18 cellular contexts compared by ENCODE assay signal in the genomic region with DNA sequence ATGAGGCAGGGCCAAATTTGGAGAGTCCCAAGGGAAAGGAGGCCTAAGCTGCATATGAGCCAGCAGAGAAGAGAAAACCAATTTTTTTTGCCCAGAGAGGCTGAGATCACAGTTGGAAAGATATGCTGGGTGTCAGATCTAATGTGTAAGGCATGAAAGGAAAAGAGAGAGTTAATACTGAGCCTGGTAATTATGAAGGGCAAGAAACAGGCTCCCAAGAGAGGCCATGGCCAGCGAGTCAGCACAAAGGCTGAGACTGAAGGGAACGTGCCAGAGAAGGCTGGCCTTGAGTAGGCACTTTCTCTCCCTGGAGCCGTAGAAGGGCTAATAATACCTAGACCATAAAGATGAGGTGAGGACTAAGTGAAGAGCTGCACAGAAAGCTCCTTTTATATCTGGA. TPM values are rescaled to one million over a fixed set of nuclear protein-coding genes. Genes with fewer than 3 reads are reported as not detected.
DNase-seq lines count a peak whose midpoint lies in the region; ATAC-seq, FAIRE-seq and TF ChIP-seq lines count a peak whose summit lies in the region.
"Had no signal": no experiment of that assay in that cellular context is flagged by ENCODE, and none has a peak within 500 bp of the region (broad histone marks: within the 10 kb centered on the region; RNA-seq: fewer than 3 reads in every experiment).

No MANE protein-coding gene starts in this region.

- H3K27me3 ChIP-seq in MG63 (no peaks in the 10 kb centered on the region), adrenal gland (no peaks in the 10 kb centered on the region), aorta (ENCODE audit: control insufficient read depth in 1 of 2, insufficient read depth in 2 of 2, low read length in 1 of 2) (no peaks in the 10 kb centered on the region)
- H3K27me3 ChIP-seq: BE2C had no signal

- intact Hi-C loops in adrenal gland (cut with DNase I): no loop called here
- intact Hi-C loops in aorta (cut with DNase I): loop anchor here in 1 of 2 donors (5.0 kb wide), 1 partner anchor 126 kb away; no protein-coding TSS in a partner anchor

- H3K4me3 ChIP-seq in MG63 (no peak overlapping the region), adrenal gland (no peak overlapping the region), aorta (ENCODE audit: low read length in 2 of 2) (no peak overlapping the region)
- H3K4me3 ChIP-seq: A549, GM23338 had no signal

- peak; percentile 59 for DNase-seq in MG63
- DNase-seq in adrenal gland: peak in 5 of 7 donors; percentile 16 to 37 (median 22)
- no peak for DNase-seq in neural crest cell (ENCODE audit: low read depth, low spot score)
- DNase-seq in aorta: peak in 1 of 2 donors; percentile 49
- no peak for DNase-seq in NCI-H510A treated with DMSO at 0.1 percent for 48 hours (lab: John Stamatoyannopoulos, UW)
- DNase-seq in HTR-8/SVneo (ENCODE audit: insufficient read length, low spot score): no peak
- DNase-seq: BE2C; Calu3; CD4-positive, CD25-positive, alpha-beta regulatory T cell; DMS 273 treated with DMSO at 0.1 percent for 48 hours; DND-41; GDM1; H7; IMR-90 had no signal

- 28 to 40% (median 36%) methylated on average over 3 of the region's 3 CpGs for WGBS in adrenal gland, 4 donors
- 1 to 9% methylated on average over 3 of the region's 3 CpGs for WGBS in aorta, 2 donors

- H3K27ac Mint-ChIP-seq in neural crest cell (ENCODE audit: unreplicated experiment): peak overlapping the region; percentile 13
- H3K27ac Mint-ChIP-seq: GM23338 had no signal

- FAIRE-seq in HTR-8/SVneo (lab: Jason Lieb, UNC): no peak
- FAIRE-seq: A549, GM12892 had no signal

- TF ChIP-seq CTCF in adrenal gland (IDR thresholded peaks at IDR 0.05) (no peak), neural crest cell (conservative IDR thresholded peaks at IDR 0.05) (no peak)

- H3K27ac ChIP-seq in adrenal gland (no peak overlapping the region), aorta (ENCODE audit: low read depth in 1 of 2, low read length in 2 of 2) (peak overlapping the region in 1 of 2 donors; percentile 66)
- H3K27ac ChIP-seq: A549 had no signal

- peaks cover 3% of the 10 kb centered on the region for H3K9me3 Mint-ChIP-seq in neural crest cell
- H3K9me3 Mint-ChIP-seq: GM23338 had no signal

- H3K27me3 Mint-ChIP-seq in neural crest cell (ENCODE audit: low read depth): peaks cover 17% of the 10 kb centered on the region
- H3K27me3 Mint-ChIP-seq: CD4-positive, CD25-positive, alpha-beta regulatory T cell had no signal

- H3K4me1 ChIP-seq in adrenal gland (replicated peaks in 1 of 2): peaks cover 3 to 12% of the 10 kb centered on the region in 2 donors
- peaks cover 2 to 3% of the 10 kb centered on the region in 2 donors for H3K4me1 ChIP-seq in aorta (ENCODE audit: control insufficient read depth in 1 of 2, insufficient read depth in 2 of 2, low read length in 2 of 2)
- H3K4me1 ChIP-seq: A549, BE2C had no signal

- peaks cover 16% of the 10 kb centered on the region for H3K4me1 Mint-ChIP-seq in neural crest cell
- H3K4me1 Mint-ChIP-seq: CD4-positive, CD25-positive, alpha-beta regulatory T cell had no signal

- H3K4me3 Mint-ChIP-seq in neural crest cell: no peak overlapping the region
- H3K4me3 Mint-ChIP-seq: GM23338 had no signal

- no peaks in the 10 kb centered on the region for H3K36me3 Mint-ChIP-seq in neural crest cell (ENCODE audit: low read depth)
- H3K36me3 Mint-ChIP-seq: CD4-positive, CD25-positive, alpha-beta regulatory T cell had no signal

- ATAC-seq in aorta (ENCODE audit: low FRiP score) (peak; percentile 61), HG02884 (IDR thresholded peaks at IDR 0.05; ENCODE audit: unreplicated experiment) (no peak)
- ATAC-seq: A549, GM23338 had no signal

- TF ChIP-seq POLR2A in adrenal gland (IDR thresholded peaks at IDR 0.05): no peak

- H3K36me3 ChIP-seq in MG63 (no peaks in the 10 kb centered on the region), adrenal gland (replicated peaks in 1 of 2) (no peaks in the 10 kb centered on the region), aorta (ENCODE audit: control insufficient read depth in 1 of 2, insufficient read depth in 2 of 2, low read length in 1 of 2) (no peaks in the 10 kb centered on the region)
- H3K36me3 ChIP-seq: BE2C had no signal

- H3K9me3 ChIP-seq in MG63 (no peaks in the 10 kb centered on the region), adrenal gland (replicated peaks in 1 of 3) (no peaks in the 10 kb centered on the region), aorta (ENCODE audit: control insufficient read depth, low read length) (no peaks in the 10 kb centered on the region)
- H3K9me3 ChIP-seq: A549, BE2C had no signal

RNA-seq across cellular contexts. Expression of a gene that starts 31.8 kb away (rescaled TPM):
- not detected in 2 replicates for total RNA-seq in MG63 (2014; rRNA removed; shearing (Covaris generic); ENCODE audit: low replicate concordance)
- total RNA-seq in adrenal gland (10 to 100 TPM in 1 of 8 donors, 1 to 10 TPM in 7; 2.2 to 17.2 (median 7.0) TPM), neural crest cell (18.0 and 18.2 TPM in 2 replicates), aorta (10 to 100 TPM in 1 of 2 donors, 1 to 10 TPM in 1; 6.6 to 11.2 TPM)
- polyA plus RNA-seq in adrenal gland (10 to 100 TPM; 11.2 to 20.4 (median 14.3) TPM), aorta (1 to 10 TPM; 2.1 to 7.5 TPM)
- polyA plus RNA-seq: A549 had no signal

Comparison
In these comparisons a context has a peak if more than half of its experiments do, and no peak if none do; other contexts are left out.
1. DNase-seq: peak in MG63 (single experiment) and adrenal gland (5 of 7); none in neural crest cell (single experiment), NCI-H510A treated with DMSO at 0.1 percent for 48 hours (single experiment) and HTR-8/SVneo (single experiment).